27 cellular contexts compared by ENCODE assay signal in the genomic region with DNA sequence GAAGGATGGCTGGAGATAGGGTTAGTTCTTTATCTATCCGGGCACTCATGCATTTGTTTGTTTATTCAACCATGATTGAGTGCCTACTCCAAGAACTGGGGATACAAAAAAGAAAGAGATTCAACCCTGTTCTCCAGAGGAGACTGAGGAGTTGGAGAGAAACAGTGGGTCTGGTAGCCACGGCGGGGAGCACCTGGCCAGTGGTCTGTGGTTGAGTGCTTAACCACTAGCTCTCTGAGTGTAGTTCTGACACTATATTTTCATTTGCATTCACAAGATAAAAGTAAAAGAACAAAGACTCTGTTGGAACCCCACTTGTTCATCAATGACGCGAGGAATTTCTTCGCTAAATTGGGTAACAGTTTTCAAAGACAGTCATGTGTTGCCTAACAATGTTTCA.
"Had no signal": no experiment of that assay in that cellular context is flagged by ENCODE, and none has a peak within 500 bp of the region (broad histone marks: within the 10 kb centered on the region; RNA-seq: fewer than 3 reads in every experiment).

No MANE protein-coding gene starts in this region.

- H3K27ac ChIP-seq: ascending aorta, esophagus squamous epithelium, gastroesophageal sphincter, heart right ventricle had no signal

- DNase-seq: activated CD4-positive, alpha-beta memory T cell treated with anti-CD3 and anti-CD28 coated beads, Interleukin-2, amount 10 ng/mL, durations not matched to agents 7 days and 5 days; activated CD4-positive, alpha-beta T cell treated with anti-CD3 and anti-CD28 coated beads for 36 hours; activated CD4-positive, alpha-beta T cell treated with anti-CD3 and anti-CD28 coated beads, Interleukin-2, amount 10 ng/mL, durations not matched to agents 7 days and 5 days; activated CD4-positive, alpha-beta T cell treated with anti-CD3 and anti-CD28 coated beads, Interleukin-2, amount 50 U/mL, for 4 hours; activated CD4-positive, CD25-positive, alpha-beta regulatory T cell; activated CD4-positive, CD25-positive, alpha-beta regulatory T cell treated with anti-CD3 and anti-CD28 coated beads, Interleukin-2, amount 50 U/mL, for 72 hours; activated CD8-positive, alpha-beta memory T cell treated with anti-CD3 and anti-CD28 coated beads, Interleukin-2, amount 50 U/mL, for 48 hours; activated gamma-delta T cell; activated naive CD4-positive, alpha-beta T cell; activated naive CD4-positive, alpha-beta T cell treated with anti-CD3 and anti-CD28 coated beads, Interleukin-2, amount 10 ng/mL, durations not matched to agents 7 days and 5 days; activated naive CD8-positive, alpha-beta T cell treated with anti-CD3 and anti-CD28 coated beads, Interleukin-2, amount 10 ng/mL, durations not matched to agents 7 days and 5 days; activated T-cell treated with anti-CD3 and anti-CD28 coated beads for 4 hours; activated T-cell treated with anti-CD3 and anti-CD28 coated beads, Interleukin-2, amount 50 U/mL, for 24 hours; activated T-cell treated with anti-CD3 and anti-CD28 coated beads, Interleukin-2, amount 50 U/mL, for 72 hours; caudate nucleus; cortex of kidney; dermis blood vessel endothelial cell; effector CD4-positive, alpha-beta T cell; effector memory CD8-positive, alpha-beta T cell; erythroblast; esophagus squamous epithelium; foreskin melanocyte; heart right ventricle; T-helper 2 cell had no signal

- H3K36me3 ChIP-seq: ascending aorta, esophagus squamous epithelium, gastroesophageal sphincter, heart right ventricle had no signal

- H3K4me3 ChIP-seq: ascending aorta, esophagus squamous epithelium, gastroesophageal sphincter, heart right ventricle had no signal

- H3K27me3 ChIP-seq: ascending aorta had no signal

- ATAC-seq: activated CD4-positive, alpha-beta T cell treated with anti-CD3 and anti-CD28 coated beads for 36 hours; activated naive CD4-positive, alpha-beta T cell treated with anti-CD3 and anti-CD28 coated beads, Interleukin-2, amount 50 U/mL, for 72 hours; activated T-cell treated with anti-CD3 and anti-CD28 coated beads, Interleukin-2, amount 50 U/mL, for 72 hours; effector memory CD8-positive, alpha-beta T cell; gastroesophageal sphincter; heart right ventricle had no signal

- H3K4me1 ChIP-seq: ascending aorta, gastroesophageal sphincter had no signal

- H3K9me3 ChIP-seq: ascending aorta, esophagus squamous epithelium, gastroesophageal sphincter, heart right ventricle had no signal
